ENCODE assay signal across 14 cellular contexts in the genomic region with DNA sequence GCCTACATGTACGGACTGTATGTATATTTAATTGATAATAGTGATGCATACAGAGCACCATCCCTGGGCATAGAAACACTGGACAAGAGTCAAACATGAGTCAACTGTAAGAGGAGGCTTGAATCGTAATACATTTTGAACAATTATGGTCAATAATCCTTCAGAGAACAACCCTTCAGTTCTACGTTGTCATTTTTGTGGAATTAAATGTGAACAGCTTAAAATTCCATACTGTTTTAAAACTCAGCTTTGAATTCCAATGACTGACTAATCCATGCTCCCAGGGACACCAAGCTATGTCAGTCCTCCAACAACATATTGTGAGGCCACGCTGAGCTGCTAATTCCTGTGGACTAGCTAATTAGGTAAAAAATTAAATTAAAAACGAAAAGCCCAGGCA. TPM values are rescaled to one million over a fixed set of nuclear protein-coding genes. Genes with fewer than 3 reads are reported as not detected.
DNase-seq lines count a peak whose midpoint lies in the region; ATAC-seq, FAIRE-seq and TF ChIP-seq lines count a peak whose summit lies in the region.
"Had no signal": no experiment of that assay in that cellular context is flagged by ENCODE, and none has a peak within 500 bp of the region (broad histone marks: within the 10 kb centered on the region; RNA-seq: fewer than 3 reads in every experiment).

No MANE protein-coding gene starts in this region.

- H3K9me3 ChIP-seq in right atrium auricular region: no peaks in the 10 kb centered on the region
- H3K9me3 ChIP-seq in Karpas-422 (ENCODE audit: low read length): no peaks in the 10 kb centered on the region
- H3K9me3 ChIP-seq: gastroesophageal sphincter had no signal

- no peak overlapping the region for H2AFZ ChIP-seq in Karpas-422 (ENCODE audit: low read length)

- no peaks in the 10 kb centered on the region for H3K27me3 ChIP-seq in right atrium auricular region
- no peaks in the 10 kb centered on the region for H3K27me3 ChIP-seq in bronchial epithelial cell (ENCODE audit: control insufficient read depth, insufficient read depth, low read length)
- no peaks in the 10 kb centered on the region for H3K27me3 ChIP-seq in Karpas-422 (ENCODE audit: low read length)
- H3K27me3 ChIP-seq: cardiac muscle cell, gastroesophageal sphincter had no signal

- H3K9ac ChIP-seq in Karpas-422 (ENCODE audit: low read length): no peak overlapping the region

- no peak overlapping the region for H3K4me2 ChIP-seq in Karpas-422 (ENCODE audit: low read depth, low read length, poor library complexity, severe bottlenecking)

- H3K36me3 ChIP-seq in right atrium auricular region: no peaks in the 10 kb centered on the region
- no peaks in the 10 kb centered on the region for H3K36me3 ChIP-seq in bronchial epithelial cell (ENCODE audit: control insufficient read depth, insufficient read depth, low read length)
- H3K36me3 ChIP-seq in Karpas-422 (ENCODE audit: insufficient read depth, low read length): no peaks in the 10 kb centered on the region
- H3K36me3 ChIP-seq: cardiac muscle cell, gastroesophageal sphincter had no signal

- no peaks in the 10 kb centered on the region for H3K79me2 ChIP-seq in Karpas-422 (ENCODE audit: low read length)

- H3K4me1 ChIP-seq in right atrium auricular region (peaks cover 0 to 48% of the 10 kb centered on the region in 2 donors), Karpas-422 (ENCODE audit: low read length) (peaks cover 3% of the 10 kb centered on the region; the same call in 1 of the 2 replicates)

- FAIRE-seq in bronchial epithelial cell (lab: Jason Lieb, UNC): no peak

- H4K20me1 ChIP-seq in Karpas-422 (ENCODE audit: insufficient read depth, low read depth, low read length): no peaks in the 10 kb centered on the region; the same call in 1 of the 2 replicates

- no peak for ATAC-seq in Right ventricle myocardium inferior
- peak; percentile 13 for ATAC-seq in left colon
- ATAC-seq in GM21619 (IDR thresholded peaks at IDR 0.05; ENCODE audit: unreplicated experiment): no peak

- H3K4me3 ChIP-seq in right atrium auricular region (no peak overlapping the region), bronchial epithelial cell (ENCODE audit: low read depth, low read length) (no peak overlapping the region), Karpas-422 (ENCODE audit: low read length) (no peak overlapping the region)
- H3K4me3 ChIP-seq: cardiac muscle cell, gastroesophageal sphincter had no signal

- no peak for DNase-seq in right atrium auricular region (ENCODE audit: low spot score)
- no peak for DNase-seq in Right ventricle myocardium inferior (ENCODE audit: missing footprints)
- peak; percentile 61 for DNase-seq in bronchial epithelial cell (ENCODE audit: low read depth)
- no peak for DNase-seq in left colon
- no peak for DNase-seq in stimulated activated CD4-positive, alpha-beta T cell treated with anti-CD3 and anti-CD28 coated beads, Interleukin-2, amount 100 ng/mL, for 24 hours
- no peak for DNase-seq in 8988T
- DNase-seq in Karpas-422: no peak
- DNase-seq: ACHN, GF-D8, NCI-H510A treated with DMSO at 0.1 percent for 48 hours, SHP77 treated with DMSO at 0.1 percent for 48 hours had no signal

- intact Hi-C loops in Right ventricle myocardium inferior (cut with DNase I) (no loop called here), left colon (cut with DNase I, micrococcal nuclease) (no loop called here)

- no peaks in the 10 kb centered on the region for H3K9me2 ChIP-seq in Karpas-422 (replicated peaks; ENCODE audit: insufficient read depth, low read length)

- TF ChIP-seq CTCF in right atrium auricular region (IDR thresholded peaks at IDR 0.05) (no peak), bronchial epithelial cell (IDR thresholded peaks at IDR 0.05; ENCODE audit: insufficient read depth, low read length, severe bottlenecking) (no peak)

- H3K27ac ChIP-seq in right atrium auricular region: peak overlapping the region; percentile 61 to 68
- no peak overlapping the region for H3K27ac ChIP-seq in Karpas-422 (ENCODE audit: low read length)
- H3K27ac ChIP-seq: cardiac muscle cell had no signal

RNA-seq across cellular contexts. Expression of a gene that starts 41.5 kb away (rescaled TPM):
- total RNA-seq in right atrium auricular region: 10 to 100 TPM; 51.4 to 81.3 TPM
- total RNA-seq in Right ventricle myocardium inferior: 35.1 TPM
- 73.9 and 79.8 TPM in 2 replicates for total RNA-seq in bronchial epithelial cell
- 100 to 1,000 TPM; 119 TPM for total RNA-seq in left colon
- 95.3 and 107 TPM in 2 replicates for total RNA-seq in Karpas-422 (2014; rRNA removed; shearing (Covaris generic); ENCODE audit: low replicate concordance)
